25 cellular contexts compared by ENCODE assay signal in genomic region chr1:117579221-117579906, GRCh38.
"Had no signal": no experiment of that assay in that cellular context is flagged by ENCODE, and none has a peak within 500 bp of the region (broad histone marks: within the 10 kb centered on the region; RNA-seq: fewer than 3 reads in every experiment).

No MANE protein-coding gene starts in this region.

- DNase-seq: cortex of kidney; foreskin fibroblast; mucosa of descending colon; naive B cell; nucleus accumbens; right cardiac atrium; stimulated activated CD4-positive, alpha-beta T cell treated with anti-CD3 and anti-CD28 coated beads, Interleukin-15, amount 100 ng/mL, for 24 hours; stimulated activated CD4-positive, alpha-beta T cell treated with anti-CD3 and anti-CD28 coated beads, Interleukin-4, amount 100 ng/mL, for 1 hour; stimulated activated CD8-positive, alpha-beta memory T cell treated with anti-CD3 and anti-CD28 coated beads, Interleukin-4, amount 100 ng/mL, for 48 hours; stimulated activated naive CD4-positive, alpha-beta T cell; stimulated activated naive CD8-positive, alpha-beta T cell treated with anti-CD3 and anti-CD28 coated beads, Interleukin-15, amount 100 ng/mL, for 72 hours; transverse colon had no signal

- H3K36me3 ChIP-seq: gastrocnemius medialis, neural progenitor cell, prostate gland, suprapubic skin, transverse colon, vagina had no signal

- H3K4me1 Mint-ChIP-seq: mesothelial cell of epicardium; stimulated activated naive CD8-positive, alpha-beta T cell treated with anti-CD3 and anti-CD28 coated beads, Interleukin-15, amount 100 ng/mL, for 72 hours had no signal

- H3K36me3 Mint-ChIP-seq: memory B cell; mesothelial cell of epicardium; natural killer cell treated with Interleukin-12 subunit alpha and Interleukin-12 subunit beta and Interleukin-15 and Interleukin-18, amount 100 ng/mL, for 72 hours; neural progenitor cell had no signal

- H3K4me1 ChIP-seq: suprapubic skin, transverse colon, vagina had no signal

- H3K9me3 Mint-ChIP-seq: mesothelial cell of epicardium; natural killer cell treated with Interleukin-12 subunit alpha and Interleukin-12 subunit beta and Interleukin-15 and Interleukin-18, amount 100 ng/mL, for 72 hours; neural progenitor cell had no signal

- FAIRE-seq: keratinocyte had no signal

- H3K27ac Mint-ChIP-seq: memory B cell; mesothelial cell of epicardium; natural killer cell treated with Interleukin-12 subunit alpha and Interleukin-12 subunit beta and Interleukin-15 and Interleukin-18, amount 100 ng/mL, for 72 hours; neural progenitor cell; stimulated activated naive CD8-positive, alpha-beta T cell treated with anti-CD3 and anti-CD28 coated beads, Interleukin-15, amount 100 ng/mL, for 72 hours had no signal

- H3K9me3 ChIP-seq: gastrocnemius medialis, mucosa of descending colon, prostate gland, suprapubic skin, transverse colon, vagina had no signal

- H3K4me3 ChIP-seq: gastrocnemius medialis, lung, mucosa of descending colon, neural progenitor cell, prostate gland, skin epidermis, suprapubic skin, transverse colon, vagina had no signal

- H3K27ac ChIP-seq: epithelial cell of prostate, gastrocnemius medialis, neural progenitor cell, prostate gland, skin epidermis, suprapubic skin, transverse colon, vagina had no signal

- H3K27me3 ChIP-seq: gastrocnemius medialis, neural progenitor cell, suprapubic skin, transverse colon, vagina had no signal

- H3K27me3 Mint-ChIP-seq: naive B cell; natural killer cell treated with Interleukin-12 subunit alpha and Interleukin-12 subunit beta and Interleukin-15 and Interleukin-18, amount 100 ng/mL, for 72 hours; stimulated activated naive CD8-positive, alpha-beta T cell treated with anti-CD3 and anti-CD28 coated beads, Interleukin-15, amount 100 ng/mL, for 72 hours had no signal

- H3K4me3 Mint-ChIP-seq: memory B cell; mesothelial cell of epicardium; naive B cell; natural killer cell treated with Interleukin-12 subunit alpha and Interleukin-12 subunit beta and Interleukin-15 and Interleukin-18, amount 100 ng/mL, for 72 hours; neural progenitor cell; stimulated activated naive CD8-positive, alpha-beta T cell treated with anti-CD3 and anti-CD28 coated beads, Interleukin-15, amount 100 ng/mL, for 72 hours had no signal

- ATAC-seq: esophagus mucosa; gastrocnemius medialis; mucosa of descending colon; natural killer cell treated with Interleukin-12 subunit alpha and Interleukin-12 subunit beta and Interleukin-15 and Interleukin-18, amount 100 ng/mL, for 72 hours; right cardiac atrium; stimulated activated naive CD8-positive, alpha-beta T cell treated with anti-CD3 and anti-CD28 coated beads, Interleukin-15, amount 100 ng/mL, for 72 hours had no signal
